ENCODE assay signal across 1 cellular context in genomic region chr7:92832623-92833023, GRCh38.
TF ChIP-seq lines count a peak whose summit lies in the region.

No MANE protein-coding gene starts in this region.

TF ChIP-seq in K562, 482 proteins besides CTCF, POLR2A, EP300 and RAD21 (continued from another document):
- no peak for TF ChIP-seq ASH1L (IDR thresholded peaks at IDR 0.05; ENCODE audit: borderline replicate concordance, low read depth, partially characterized antibody)
- TF ChIP-seq CC2D1A (IDR thresholded peaks at IDR 0.05) = peak; percentile 42; the same call in 1 of the 2 replicates
- TF ChIP-seq ZNF561 (CRISPR knock-in tag; conservative IDR thresholded peaks at IDR 0.05) = no peak
- TF ChIP-seq CREB5 (CRISPR knock-in tag; IDR thresholded peaks at IDR 0.05) = no peak
- TF ChIP-seq HMG20B (CRISPR knock-in tag; IDR thresholded peaks at IDR 0.05) = no peak
- 0 out of 4 replicates have a peak, but pooled peaks of 1 of the 2 experiments have one; percentile 18 for TF ChIP-seq NRF1 (conservative IDR thresholded peaks at IDR 0.05 in 1 of 2, IDR thresholded peaks at IDR 0.05 in 1 of 2)
